7 cellular contexts compared by ENCODE assay signal in genomic region chr7:156751319-156751718, GRCh38.
DNase-seq lines count a peak whose midpoint lies in the region; ATAC-seq and TF ChIP-seq lines count a peak whose summit lies in the region.

No MANE protein-coding gene starts in this region.

- H3K4me1 Mint-ChIP-seq in H9: peaks cover 2% of the 10 kb centered on the region in 2 experiments; a peak in 2 of 4 replicates

- no peaks in the 10 kb centered on the region for H3K27me3 Mint-ChIP-seq in H9 (ENCODE audit: low read depth)

- H3K23ac ChIP-seq in H9 (ENCODE audit: insufficient read length, low read depth, low read length): no peak overlapping the region

- no peak overlapping the region for H2BK12ac ChIP-seq in H9 (ENCODE audit: insufficient read length, low read depth, low read length)

- H3K9ac ChIP-seq in H9 (ENCODE audit: extremely low read depth, insufficient read length, low read length): no peak overlapping the region

- intact Hi-C loops in Right ventricle myocardium superior (cut with DNase I): no loop called here

- H2AFZ ChIP-seq in H9 (ENCODE audit: low read length): no peak overlapping the region

- peak; percentile 63 for ATAC-seq in esophagus mucosa
- ATAC-seq in Right ventricle myocardium superior (ENCODE audit: poor library complexity): no peak

- H3K56ac ChIP-seq in H9 (ENCODE audit: insufficient read length, low read depth, low read length): no peak overlapping the region

- H3K18ac ChIP-seq in H9 (ENCODE audit: insufficient read length, low read depth, low read length): no peak overlapping the region

- no peaks in the 10 kb centered on the region for H3K27me3 ChIP-seq in H9 (ENCODE audit: insufficient read depth, low read length)

- no peak for TF ChIP-seq CTCF in H9 (conservative IDR thresholded peaks at IDR 0.05)

- no peaks in the 10 kb centered on the region for H3K4me1 ChIP-seq in H9 (ENCODE audit: insufficient read depth, low read length)

- WGBS in H9 (ENCODE audit: extremely low coverage, insufficient read length, low lambda C conversion rate): no CpG with 5 or more reads among the region's 3 CpGs

- peaks cover 3% of the 10 kb centered on the region for H3K79me1 ChIP-seq in H9 (ENCODE audit: insufficient read depth, low read depth, low read length, poor library complexity, severe bottlenecking)

- no peaks in the 10 kb centered on the region for H3K9me3 ChIP-seq in H9 (ENCODE audit: control insufficient read depth, low read depth, low read length)

- no peak overlapping the region for H2AK5ac ChIP-seq in H9 (ENCODE audit: insufficient read length, low read length)

- no peaks in the 10 kb centered on the region for H4K20me1 ChIP-seq in H9 (ENCODE audit: control insufficient read depth, insufficient read depth, insufficient read length)

- no peaks in the 10 kb centered on the region for H3K79me2 ChIP-seq in H9 (ENCODE audit: insufficient read depth, low read length)

- H3K14ac ChIP-seq in H9 (ENCODE audit: insufficient read depth, low read length): no peak overlapping the region

- H3K27ac ChIP-seq in H9 (ENCODE audit: insufficient read length, low read depth, low read length): no peak overlapping the region

- no peaks in the 10 kb centered on the region for H3K9me3 Mint-ChIP-seq in H9

- H4K8ac ChIP-seq in H9 (replicated peaks; ENCODE audit: insufficient read length, low read depth, low read length): no peak overlapping the region

- no peak overlapping the region for H2BK120ac ChIP-seq in H9 (ENCODE audit: low read depth, low read length, poor library complexity, severe bottlenecking)

- H2BK5ac ChIP-seq in H9 (ENCODE audit: insufficient read length, low read length): no peak overlapping the region

- no peak overlapping the region for H3T11ph ChIP-seq in H9 (ENCODE audit: low read length)

- no peak overlapping the region for H2BK20ac ChIP-seq in H9 (ENCODE audit: low read depth, low read length, poor library complexity, severe bottlenecking)

- H3K27ac Mint-ChIP-seq in H9: peak overlapping the region in 2 of 3 experiments; percentile 52 to 83; a peak in 4 of 7 replicates

- peaks cover 0 to 5% (median 4%) of the 10 kb centered on the region in 3 experiments; a peak in 1 of 7 replicates for H3K36me3 Mint-ChIP-seq in H9 (ENCODE audit: insufficient read depth in 1 of 3, low read depth in 3 of 3)

- no peak overlapping the region for H3K4ac ChIP-seq in H9 (ENCODE audit: low read depth, low read length)

- H4K5ac ChIP-seq in H9 (ENCODE audit: insufficient read length, low read depth, low read length): no peak overlapping the region

- no peak overlapping the region for H3K4me2 ChIP-seq in H9 (ENCODE audit: insufficient read depth, insufficient read length, low read length)

- no peaks in the 10 kb centered on the region for H3K23me2 ChIP-seq in H9 (ENCODE audit: insufficient read length, low read depth, low read length, poor library complexity, severe bottlenecking)

- no peak overlapping the region for H4K91ac ChIP-seq in H9 (ENCODE audit: insufficient read length, low read depth, low read length)

- H3K4me3 Mint-ChIP-seq in H9: no peak overlapping the region; a peak in 1 of 5 replicates

- H2BK15ac ChIP-seq in H9 (ENCODE audit: low read depth, low read length): no peak overlapping the region

- DNase-seq in H9: no peak
- DNase-seq in RKO (ENCODE audit: low spot score): peak; percentile 66
- peak; percentile 62 for DNase-seq in stimulated activated CD8-positive, alpha-beta memory T cell treated with anti-CD3 and anti-CD28 coated beads, Interleukin-4, amount 100 ng/mL, for 48 hours
- DNase-seq in Right ventricle myocardium superior: no peak
- DNase-seq in OCI-M1 (lab: John Stamatoyannopoulos, UW): no peak
- DNase-seq in NCI-H2107 (lab: John Stamatoyannopoulos, UW): no peak

Comparison
In these comparisons a context has a peak if more than half of its experiments do, and no peak if none do; other contexts are left out.
1. DNase-seq: peak in RKO (single experiment) and stimulated activated CD8-positive, alpha-beta memory T cell treated with anti-CD3 and anti-CD28 coated beads, Interleukin-4, amount 100 ng/mL, for 48 hours (single experiment); none in H9 (single experiment), Right ventricle myocardium superior (single experiment), OCI-M1 (single experiment) and NCI-H2107 (single experiment).